ENCODE assay signal across 22 cellular contexts in the genomic region with DNA sequence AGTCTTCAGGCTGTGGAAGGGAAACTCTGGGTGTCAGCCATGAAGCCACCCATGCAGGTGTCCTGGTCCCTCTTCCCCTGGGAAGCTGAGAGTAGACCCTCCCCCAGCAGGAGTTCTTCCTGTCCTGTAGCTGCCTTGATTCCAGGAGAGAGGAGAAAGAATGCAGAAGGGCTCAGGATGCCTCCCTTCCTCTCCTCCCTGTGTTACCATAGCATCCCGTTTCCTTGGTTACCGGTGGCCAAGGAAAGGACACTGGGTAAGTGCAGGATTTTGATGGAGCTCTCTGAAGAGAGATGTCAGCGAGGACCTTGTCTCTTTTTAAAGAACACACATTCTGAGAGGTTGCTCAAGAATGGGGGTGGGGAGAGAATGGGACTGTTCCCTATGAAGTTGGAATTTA.
"Had no signal": no experiment of that assay in that cellular context is flagged by ENCODE, and none has a peak within 500 bp of the region (broad histone marks: within the 10 kb centered on the region; RNA-seq: fewer than 3 reads in every experiment).

No MANE protein-coding gene starts in this region.

- H3K4me1 Mint-ChIP-seq: activated B cell treated with CpG ODN at 0.5 μM for 24 hours; activated CD4-positive, alpha-beta T cell treated with anti-CD3 and anti-CD28 coated beads for 36 hours; activated naive CD8-positive, alpha-beta T cell treated with anti-CD3 and anti-CD28 coated beads, Interleukin-2, amount 10 ng/mL, durations not matched to agents 7 days and 5 days; immature natural killer cell; mesothelial cell of epicardium; naive thymus-derived CD8-positive, alpha-beta T cell had no signal

- H3K4me3 ChIP-seq: heart right ventricle, left lung, lung, prostate gland, upper lobe of right lung had no signal

- H3K27ac Mint-ChIP-seq: activated B cell treated with CpG ODN at 0.5 μM for 24 hours; activated CD4-positive, alpha-beta T cell treated with anti-CD3 and anti-CD28 coated beads for 36 hours; activated naive CD8-positive, alpha-beta T cell treated with anti-CD3 and anti-CD28 coated beads, Interleukin-2, amount 10 ng/mL, durations not matched to agents 7 days and 5 days; activated T-cell treated with anti-CD3 and anti-CD28 coated beads, Interleukin-2, amount 50 U/mL, for 24 hours; activated T-helper 2 cell treated with anti-CD3 and anti-CD28 coated beads, Interferon-gamma antibody, Interleukin-2, Interleukin-4, amounts not matched to agents 10 μg/mL and 5 μg/mL and 100 μg/mL, durations not matched to agents 14 hours and 24 hours and 36 hours; immature natural killer cell; mesothelial cell of epicardium; naive thymus-derived CD8-positive, alpha-beta T cell had no signal

- H3K4me3 Mint-ChIP-seq: activated B cell treated with CpG ODN at 0.5 μM for 24 hours; activated CD4-positive, alpha-beta T cell treated with anti-CD3 and anti-CD28 coated beads for 36 hours; activated naive CD8-positive, alpha-beta T cell treated with anti-CD3 and anti-CD28 coated beads, Interleukin-2, amount 10 ng/mL, durations not matched to agents 7 days and 5 days; activated T-cell treated with anti-CD3 and anti-CD28 coated beads, Interleukin-2, amount 50 U/mL, for 24 hours; immature natural killer cell; mesothelial cell of epicardium; naive thymus-derived CD8-positive, alpha-beta T cell had no signal

- H3K27ac ChIP-seq: heart right ventricle, left lung, prostate gland, upper lobe of right lung had no signal

- ATAC-seq: activated CD4-positive, alpha-beta T cell treated with anti-CD3 and anti-CD28 coated beads for 36 hours; heart right ventricle; left lung; naive thymus-derived CD8-positive, alpha-beta T cell; stimulated activated naive CD8-positive, alpha-beta T cell treated with anti-CD3 and anti-CD28 coated beads, Interleukin-15, Interleukin-2, amounts not matched to agents 100 U/mL and 50 U/mL, for 24 hours; upper lobe of right lung had no signal

- H3K9me3 ChIP-seq: heart right ventricle, left lung, prostate gland, upper lobe of right lung had no signal

- H3K27me3 Mint-ChIP-seq: activated B cell treated with CpG ODN at 0.5 μM for 24 hours; activated CD4-positive, alpha-beta T cell treated with anti-CD3 and anti-CD28 coated beads for 36 hours; activated naive CD8-positive, alpha-beta T cell treated with anti-CD3 and anti-CD28 coated beads, Interleukin-2, amount 10 ng/mL, durations not matched to agents 7 days and 5 days; activated T-cell treated with anti-CD3 and anti-CD28 coated beads, Interleukin-2, amount 50 U/mL, for 24 hours had no signal

- DNase-seq: activated B cell treated with CpG ODN at 0.5 μM for 24 hours; activated CD4-positive, alpha-beta T cell treated with anti-CD3 and anti-CD28 coated beads for 36 hours; activated CD4-positive, alpha-beta T cell treated with anti-CD3 and anti-CD28 coated beads, Interleukin-2, amount 50 U/mL, for 4 hours; activated CD8-positive, alpha-beta memory T cell treated with anti-CD3 and anti-CD28 coated beads for 24 hours; activated CD8-positive, alpha-beta memory T cell treated with anti-CD3 and anti-CD28 coated beads, Interleukin-2, amount 50 U/mL, for 4 hours; activated naive CD4-positive, alpha-beta T cell treated with Interleukin-2 at 50 U/mL for 16 hours; activated naive CD8-positive, alpha-beta T cell treated with anti-CD3 and anti-CD28 coated beads, Interleukin-2, amount 10 ng/mL, durations not matched to agents 7 days and 5 days; activated T-cell treated with anti-CD3 and anti-CD28 coated beads, Interleukin-2, amount 50 U/mL, for 24 hours; amniotic stem cell; cortex of kidney; heart right ventricle; immature natural killer cell; left lung; naive thymus-derived CD8-positive, alpha-beta T cell; stimulated activated CD4-positive, alpha-beta T cell treated with anti-CD3 and anti-CD28 coated beads, Interleukin-4, amount 100 ng/mL, for 4 hours; stimulated activated naive CD8-positive, alpha-beta T cell treated with anti-CD3 and anti-CD28 coated beads, Interleukin-15, Interleukin-2, amounts not matched to agents 100 U/mL and 50 U/mL, for 24 hours; T1000; upper lobe of right lung had no signal

- H3K4me1 ChIP-seq: left lung, prostate gland, upper lobe of right lung had no signal

- H3K36me3 ChIP-seq: heart right ventricle, left lung, prostate gland, upper lobe of right lung had no signal

- H3K36me3 Mint-ChIP-seq: activated naive CD8-positive, alpha-beta T cell treated with anti-CD3 and anti-CD28 coated beads, Interleukin-2, amount 10 ng/mL, durations not matched to agents 7 days and 5 days; immature natural killer cell; mesothelial cell of epicardium had no signal

- H3K9me3 Mint-ChIP-seq: activated B cell treated with CpG ODN at 0.5 μM for 24 hours; activated naive CD8-positive, alpha-beta T cell treated with anti-CD3 and anti-CD28 coated beads, Interleukin-2, amount 10 ng/mL, durations not matched to agents 7 days and 5 days; activated T-helper 2 cell treated with anti-CD3 and anti-CD28 coated beads, Interferon-gamma antibody, Interleukin-2, Interleukin-4, amounts not matched to agents 10 μg/mL and 5 μg/mL and 100 μg/mL, durations not matched to agents 14 hours and 24 hours and 36 hours; mesothelial cell of epicardium had no signal
